In genomic region chr5:108748354-108749129, GRCh38 we compare ENCODE assay signal across 8 cellular contexts.
DNase-seq lines count a peak whose midpoint lies in the region; ATAC-seq, FAIRE-seq and TF ChIP-seq lines count a peak whose summit lies in the region.

No MANE protein-coding gene starts in this region.

- TF ChIP-seq CTCF in AG09309 (IDR thresholded peaks at IDR 0.05; ENCODE audit: control insufficient read depth, insufficient read depth, low read depth, low read length, missing control alignments) = no peak

- peak; percentile 87 for FAIRE-seq in islet of Langerhans (lab: Jason Lieb, UNC)

- peak overlapping the region; percentile 95 for H3K4me3 ChIP-seq in AG09309 (ENCODE audit: control insufficient read depth, low read depth, low read length)

- ATAC-seq in GM18907 (IDR thresholded peaks at IDR 0.05; ENCODE audit: unreplicated experiment) (peak; percentile 98), HG03159 (IDR thresholded peaks at IDR 0.05; ENCODE audit: unreplicated experiment) (peak; percentile 97)

- DNase-seq in AG09309 (ENCODE audit: low read depth) (peak; percentile 95), NCI-H2227 (lab: John Stamatoyannopoulos, UW; ENCODE audit: unreplicated experiment) (peak; percentile 96), cerebellar cortex (ENCODE audit: low spot score) (peak; percentile 99)
- peak; percentile 92 for DNase-seq in activated CD4-positive, CD25-positive, alpha-beta regulatory T cell treated with anti-CD3 and anti-CD28 coated beads, Interleukin-2, amount 50 U/mL, for 16 hours (ENCODE audit: low read depth, low spot score)
- DNase-seq in stimulated activated CD4-positive, alpha-beta T cell treated with anti-CD3 and anti-CD28 coated beads, Interleukin-12 subunit alpha, Interleukin-12 subunit beta, amount 100 ng/mL, for 4 hours = peak; percentile 94

Comparison
In these comparisons a context has a peak if more than half of its experiments do, and no peak if none do; other contexts are left out.
1. Peak in every context shown above with its lines: DNase-seq, ATAC-seq and H3K4me3 ChIP-seq.